In genomic region chr6:126643352-126643751, GRCh38 we compare ENCODE assay signal across 1 cellular context.
TF ChIP-seq lines count a peak whose summit lies in the region.

No MANE protein-coding gene starts in this region.

TF ChIP-seq in WTC11, 78 proteins besides CTCF, POLR2A, EP300 and RAD21 (continued from another document):
- TF ChIP-seq, protein P1, sequence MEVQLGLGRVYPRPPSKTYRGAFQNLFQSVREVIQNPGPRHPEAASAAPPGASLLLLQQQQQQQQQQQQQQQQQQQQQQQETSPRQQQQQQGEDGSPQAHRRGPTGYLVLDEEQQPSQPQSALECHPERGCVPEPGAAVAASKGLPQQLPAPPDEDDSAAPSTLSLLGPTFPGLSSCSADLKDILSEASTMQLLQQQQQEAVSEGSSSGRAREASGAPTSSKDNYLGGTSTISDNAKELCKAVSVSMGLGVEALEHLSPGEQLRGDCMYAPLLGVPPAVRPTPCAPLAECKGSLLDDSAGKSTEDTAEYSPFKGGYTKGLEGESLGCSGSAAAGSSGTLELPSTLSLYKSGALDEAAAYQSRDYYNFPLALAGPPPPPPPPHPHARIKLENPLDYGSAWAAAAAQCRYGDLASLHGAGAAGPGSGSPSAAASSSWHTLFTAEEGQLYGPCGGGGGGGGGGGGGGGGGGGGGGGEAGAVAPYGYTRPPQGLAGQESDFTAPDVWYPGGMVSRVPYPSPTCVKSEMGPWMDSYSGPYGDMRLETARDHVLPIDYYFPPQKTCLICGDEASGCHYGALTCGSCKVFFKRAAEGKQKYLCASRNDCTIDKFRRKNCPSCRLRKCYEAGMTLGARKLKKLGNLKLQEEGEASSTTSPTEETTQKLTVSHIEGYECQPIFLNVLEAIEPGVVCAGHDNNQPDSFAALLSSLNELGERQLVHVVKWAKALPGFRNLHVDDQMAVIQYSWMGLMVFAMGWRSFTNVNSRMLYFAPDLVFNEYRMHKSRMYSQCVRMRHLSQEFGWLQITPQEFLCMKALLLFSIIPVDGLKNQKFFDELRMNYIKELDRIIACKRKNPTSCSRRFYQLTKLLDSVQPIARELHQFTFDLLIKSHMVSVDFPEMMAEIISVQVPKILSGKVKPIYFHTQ (CRISPR knock-in tag; IDR thresholded peaks at IDR 0.05) = no peak
- TF ChIP-seq, protein P2, sequence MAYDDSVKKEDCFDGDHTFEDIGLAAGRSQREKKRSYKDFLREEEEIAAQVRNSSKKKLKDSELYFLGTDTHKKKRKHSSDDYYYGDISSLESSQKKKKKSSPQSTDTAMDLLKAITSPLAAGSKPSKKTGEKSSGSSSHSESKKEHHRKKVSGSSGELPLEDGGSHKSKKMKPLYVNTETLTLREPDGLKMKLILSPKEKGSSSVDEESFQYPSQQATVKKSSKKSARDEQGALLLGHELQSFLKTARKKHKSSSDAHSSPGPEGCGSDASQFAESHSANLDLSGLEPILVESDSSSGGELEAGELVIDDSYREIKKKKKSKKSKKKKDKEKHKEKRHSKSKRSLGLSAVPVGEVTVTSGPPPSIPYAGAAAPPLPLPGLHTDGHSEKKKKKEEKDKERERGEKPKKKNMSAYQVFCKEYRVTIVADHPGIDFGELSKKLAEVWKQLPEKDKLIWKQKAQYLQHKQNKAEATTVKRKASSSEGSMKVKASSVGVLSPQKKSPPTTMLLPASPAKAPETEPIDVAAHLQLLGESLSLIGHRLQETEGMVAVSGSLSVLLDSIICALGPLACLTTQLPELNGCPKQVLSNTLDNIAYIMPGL (CRISPR knock-in tag; IDR thresholded peaks at IDR 0.05) = no peak
- no peak for TF ChIP-seq ATF1 (CRISPR knock-in tag; IDR thresholded peaks at IDR 0.05)
